Comparison of ENCODE assay signal across 1 cellular context in genomic region chr5:176676361-176676824, GRCh38.
TF ChIP-seq lines count a peak whose summit lies in the region.

No MANE protein-coding gene starts in this region.

TF ChIP-seq in K562, 482 proteins besides CTCF, POLR2A, EP300 and RAD21 (continued from another document):
- TF ChIP-seq ZHX1 (conservative IDR thresholded peaks at IDR 0.05; ENCODE audit: low read length) = no peak
- no peak for TF ChIP-seq NELFE (IDR thresholded peaks at IDR 0.05; ENCODE audit: insufficient read depth, insufficient read length)
